In genomic region chr11:65242389-65242788, GRCh38 we compare ENCODE assay signal across 25 cellular contexts.
"Had no signal": no experiment of that assay in that cellular context is flagged by ENCODE, and none has a peak within 500 bp of the region (broad histone marks: within the 10 kb centered on the region; RNA-seq: fewer than 3 reads in every experiment).

No MANE protein-coding gene starts in this region.

- DNase-seq: activated CD4-positive, alpha-beta memory T cell treated with anti-CD3 and anti-CD28 coated beads, Interleukin-2, amount 10 ng/mL, durations not matched to agents 7 days and 5 days; activated CD4-positive, alpha-beta T cell treated with anti-CD3 and anti-CD28 coated beads for 1 hour; activated CD4-positive, alpha-beta T cell treated with anti-CD3 and anti-CD28 coated beads for 4 hours; activated CD4-positive, alpha-beta T cell treated with anti-CD3 and anti-CD28 coated beads, Interleukin-2, amount 10 ng/mL, durations not matched to agents 7 days and 5 days; activated CD4-positive, alpha-beta T cell treated with anti-CD3 and anti-CD28 coated beads, Interleukin-2, amount 50 U/mL, for 4 hours; activated CD8-positive, alpha-beta memory T cell treated with anti-CD3 and anti-CD28 coated beads for 24 hours; activated effector memory CD4-positive, alpha-beta T cell treated with Interleukin-2 at 50 U/mL for 16 hours; activated gamma-delta T cell treated with Interleukin-2 at 50 U/mL for 16 hours; activated naive CD4-positive, alpha-beta T cell treated with anti-CD3 and anti-CD28 coated beads, Interleukin-2, amount 50 U/mL, for 16 hours; activated naive CD4-positive, alpha-beta T cell treated with Interleukin-2 at 50 U/mL for 16 hours; activated T-cell treated with anti-CD3 and anti-CD28 coated beads, Interleukin-2, amount 50 U/mL, for 4 hours; amniotic stem cell; anterior cingulate cortex; caudate nucleus; colonic mucosa; effector CD8-positive, alpha-beta T cell; foreskin fibroblast; head of caudate nucleus; hippocampal formation; T-helper 2 cell had no signal

- H3K4me1 ChIP-seq: colonic mucosa had no signal

- H3K27me3 ChIP-seq: colonic mucosa had no signal

- H3K4me3 ChIP-seq: colonic mucosa had no signal

- H3K9me3 ChIP-seq: colonic mucosa had no signal

- FAIRE-seq: astrocyte, endometrium, frontal cortex had no signal

- H3K36me3 ChIP-seq: colonic mucosa had no signal

- H3K27ac ChIP-seq: colonic mucosa had no signal

- ATAC-seq: activated T-cell treated with anti-CD3 and anti-CD28 coated beads, Interleukin-2, amount 50 U/mL, for 4 hours; activated T-helper 17 cell treated with anti-CD3 and anti-CD28 coated beads, Interleukin-2, amount 50 U/mL, for 72 hours; WTC11 had no signal
